ENCODE assay signal across 9 cellular contexts in the genomic region with DNA sequence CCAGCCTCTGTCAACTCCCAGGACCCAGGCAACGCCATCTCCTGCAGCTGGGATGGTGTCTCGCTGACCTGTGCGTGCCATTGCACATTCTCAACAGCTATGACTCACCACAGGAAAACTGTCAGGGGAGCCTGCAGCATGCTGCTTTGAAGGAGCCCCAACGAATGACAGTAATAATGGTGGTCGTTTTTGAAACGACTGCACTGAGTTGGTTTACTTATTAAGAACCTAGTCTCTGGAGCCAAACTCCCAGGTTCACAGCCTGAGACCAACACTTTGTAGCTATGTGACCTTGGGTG. TPM values are rescaled to one million over a fixed set of nuclear protein-coding genes. Genes with fewer than 3 reads are reported as not detected.
DNase-seq lines count a peak whose midpoint lies in the region; ATAC-seq, FAIRE-seq and TF ChIP-seq lines count a peak whose summit lies in the region.
"Had no signal": no experiment of that assay in that cellular context is flagged by ENCODE, and none has a peak within 500 bp of the region (broad histone marks: within the 10 kb centered on the region; RNA-seq: fewer than 3 reads in every experiment).

No MANE protein-coding gene starts in this region.

- H3K4me2 ChIP-seq in A549 (peak overlapping the region; percentile 72), mammary epithelial cell (ENCODE audit: insufficient read depth, low read depth, low read length) (peak overlapping the region; percentile 69)

- peak; percentile 79 to 86 for ATAC-seq in A549
- ATAC-seq in T-cell (replicated peaks in 1 of 4), result no peak
- ATAC-seq in GM18873 (IDR thresholded peaks at IDR 0.05; ENCODE audit: low FRiP score, unreplicated experiment), result no peak
- ATAC-seq in activated naive CD4-positive, alpha-beta T cell treated with anti-CD3 and anti-CD28 coated beads, Interleukin-2, amount 50 U/mL, for 72 hours, result no peak

- H3K27ac Mint-ChIP-seq in T-cell, result no peak overlapping the region
- H3K27ac Mint-ChIP-seq in activated naive CD4-positive, alpha-beta T cell treated with anti-CD3 and anti-CD28 coated beads, Interleukin-2, amount 50 U/mL, for 72 hours, result peak overlapping the region in 1 of 2 donors; percentile 2

- in situ Hi-C loops in mammary epithelial cell (cut with MboI; ENCODE audit: low sequenced_read_pairs in 2 of 2), result loop anchor here (5.0 to 10.0 kb wide), 2 partner anchors 48 to 61 kb away; partner anchors contain the start of gene HNRNPR (in 1 of the 2)

- no peaks in the 10 kb centered on the region for H3K9me3 Mint-ChIP-seq in T-cell
- no peaks in the 10 kb centered on the region for H3K9me3 Mint-ChIP-seq in activated naive CD4-positive, alpha-beta T cell treated with anti-CD3 and anti-CD28 coated beads, Interleukin-2, amount 50 U/mL, for 72 hours

- TF ChIP-seq CTCF in A549 (IDR thresholded peaks at IDR 0.05) (no peak), mammary epithelial cell (conservative IDR thresholded peaks at IDR 0.05 in 1 of 2, IDR thresholded peaks at IDR 0.05 in 1 of 2; ENCODE audit: extremely low read depth in 1 of 2, insufficient read depth in 1 of 2, low read depth in 1 of 2, low read length in 2 of 2) (no peak)

- peaks cover 21% of the 10 kb centered on the region for H3K4me1 ChIP-seq in A549
- peaks cover 20% of the 10 kb centered on the region for H3K4me1 ChIP-seq in mammary epithelial cell (ENCODE audit: insufficient read depth, low read length)

- WGBS in A549 (ENCODE audit: missing lambda C conversion rate), result 0% methylated on average over 6 of the region's 6 CpGs
- WGBS in mammary epithelial cell (ENCODE audit: low coverage, missing lambda C conversion rate), result 0% methylated on average over 5 of the region's 6 CpGs

- H3K9me3 ChIP-seq in A549 (no peaks in the 10 kb centered on the region), MG63 (no peaks in the 10 kb centered on the region), mammary epithelial cell (replicated peaks; ENCODE audit: insufficient read depth, low read length) (no peaks in the 10 kb centered on the region)
- H3K9me3 ChIP-seq: BE2C had no signal

- peak overlapping the region; percentile 68 to 83 for H3K27ac ChIP-seq in A549
- peak overlapping the region; percentile 85 for H3K27ac ChIP-seq in mammary epithelial cell (ENCODE audit: insufficient read depth, low read depth, low read length)

- no peaks in the 10 kb centered on the region for H3K27me3 ChIP-seq in MG63
- no peaks in the 10 kb centered on the region for H3K27me3 ChIP-seq in mammary epithelial cell (ENCODE audit: insufficient read depth, low read length)
- H3K27me3 ChIP-seq: BE2C had no signal

- TF ChIP-seq EP300 in A549 (IDR thresholded peaks at IDR 0.05), result no peak

- H3K4me1 Mint-ChIP-seq in T-cell, result peaks cover 10 to 12% (median 11%) of the 10 kb centered on the region in 3 donors

- no peaks in the 10 kb centered on the region for H3K79me2 ChIP-seq in mammary epithelial cell (ENCODE audit: insufficient read depth, low read length)

- no peaks in the 10 kb centered on the region for H3K27me3 Mint-ChIP-seq in T-cell

- POLR2A ChIA-PET in A549 (lab: Yijun Ruan, JAX), result interaction anchor here (1.2 to 4.0 kb wide), 4 partner anchors 26 to 60 kb away, joined by 4 to 33 read pairs (median 6); partner anchors contain the start of gene HNRNPR
- POLR2A ChIA-PET in T-cell (lab: Charles Lee), result interaction anchor here (0.6 to 0.7 kb wide), 2 partner anchors 210 to 298 kb away, joined by 3 to 6 read pairs; no protein-coding TSS in a partner anchor

- H3K36me3 Mint-ChIP-seq in T-cell, result peaks cover 11% of the 10 kb centered on the region
- no peaks in the 10 kb centered on the region for H3K36me3 Mint-ChIP-seq in activated naive CD4-positive, alpha-beta T cell treated with anti-CD3 and anti-CD28 coated beads, Interleukin-2, amount 50 U/mL, for 72 hours

- TF ChIP-seq RAD21 in A549 (conservative IDR thresholded peaks at IDR 0.05 in 1 of 2, IDR thresholded peaks at IDR 0.05 in 1 of 2), result no peak

- intact Hi-C loops in mammary epithelial cell (cut with micrococcal nuclease), result loop anchor here (1.0 to 5.0 kb wide), 4 partner anchors 19 to 306 kb away; partner anchors contain the start of gene ASAP3

- TF ChIP-seq POLR2A in A549 (IDR thresholded peaks at IDR 0.05; ENCODE audit: low read length), result no peak

- no peak overlapping the region for H3K4me3 Mint-ChIP-seq in T-cell

- BruUV-seq in mammary epithelial cell (replicated peaks; lab: Mats Ljungman, UMichigan), result no TSS peak

- dilution Hi-C loops in mammary epithelial cell (cut with HindIII; ENCODE audit: low sequenced_read_pairs), result no loop called here

- H3K4me3 ChIP-seq in A549 (no peak overlapping the region; the same call in 2 of the 3 replicates), MG63 (no peak overlapping the region), mammary epithelial cell (replicated peaks in 1 of 3; ENCODE audit: insufficient read depth in 1 of 3, low read depth in 2 of 3, low read length in 3 of 3) (peak overlapping the region in 2 of 3 experiments; percentile 6 to 10)

- FAIRE-seq in A549 (lab: Jason Lieb, UNC), result no peak

- no peaks in the 10 kb centered on the region for H3K36me3 ChIP-seq in MG63
- H3K36me3 ChIP-seq in mammary epithelial cell (ENCODE audit: insufficient read depth, low read length), result no peaks in the 10 kb centered on the region
- H3K36me3 ChIP-seq: BE2C had no signal

- no peaks in the 10 kb centered on the region for H4K20me1 ChIP-seq in mammary epithelial cell (ENCODE audit: insufficient read depth, low read length)

- DNase-seq in A549 (ENCODE audit: low read depth in 1 of 2, low spot score in 1 of 2) (peak; percentile 53 to 76), MG63 (peak; percentile 28), mammary epithelial cell (peak; percentile 72), lung microvascular endothelial cell (ENCODE audit: low read depth in 2 of 2) (peak; percentile 74 to 91), T-cell (no peak), OCI-M2 (lab: John Stamatoyannopoulos, UW; ENCODE audit: unreplicated experiment) (no peak)
- DNase-seq in activated naive CD4-positive, alpha-beta T cell treated with anti-CD3 and anti-CD28 coated beads, Interleukin-2, amount 50 U/mL, for 72 hours (ENCODE audit: low spot score in 2 of 2), result no peak
- DNase-seq: BE2C had no signal

- CTCF ChIA-PET in A549 (lab: Yijun Ruan, JAX) (interaction anchor here (0.9 to 3.3 kb wide), 17 partner anchors 9 to 187 kb away, joined by 3 to 28 read pairs (median 10); partner anchors contain the start of genes HTR1D and ZNF436), mammary epithelial cell (lab: Charles Lee; ENCODE audit: low non-redundant PET) (interaction anchor here (0.6 to 1.1 kb wide), 2 partner anchors 59 to 136 kb away, joined by 6 to 17 read pairs; partner anchors contain the start of gene HNRNPR), T-cell (lab: Charles Lee) (interaction anchor here in 1 of 2 donors (1.2 kb wide), 2 partner anchors 14 to 35 kb away, joined by 3 to 4 read pairs; no protein-coding TSS in a partner anchor)

- no peak overlapping the region for H3K9ac ChIP-seq in mammary epithelial cell (ENCODE audit: insufficient read depth, low read length)

- peak overlapping the region; percentile 53 for H2AFZ ChIP-seq in mammary epithelial cell (ENCODE audit: low read depth, low read length)

TF ChIP-seq in A549, 52 proteins besides CTCF, POLR2A, EP300 and RAD21 (continues in another document):
- TF ChIP-seq FOSL2 (IDR thresholded peaks at IDR 0.05) (no peak), FOSL2 (CRISPR knock-in tag; IDR thresholded peaks at IDR 0.05) (peak; percentile 88)

RNA-seq across cellular contexts. Expression of gene TCEA3, which starts 21.6 kb away (rescaled TPM):
- polyA plus RNA-seq in A549 (2011; rRNA removed) (0.58 and 0.63 TPM in 2 replicates), A549 (2017; fragmentation: RNase III; extraction: RNeasy Plus Mini Kit Qiagen cat#74134 plus additional on column Dnase treatment) (0.53 to 0.79 TPM (median 0.58 TPM) in 3 replicates), mammary epithelial cell (0.56 TPM)
- polyA plus RNA-seq in A549 (2012; cell fraction: cytosol; rRNA removed), result 0.34 and 0.48 TPM in 2 replicates
- polyA plus RNA-seq in A549 (2012; cell fraction: nucleus; rRNA removed), result 1.0 and 1.2 TPM in 2 replicates
- 0.49 and 0.50 TPM in 2 replicates for polyA minus RNA-seq in A549 (2011; rRNA and poly(A)+ RNA removed)
- total RNA-seq in MG63 (2014; rRNA removed; shearing (Covaris generic); ENCODE audit: low replicate concordance), result not detected in 2 replicates
- total RNA-seq in mammary epithelial cell (1 to 10 TPM in 1 of 2 donors, under 1 TPM in 1; 0.24 to 1.5 TPM), lung microvascular endothelial cell (0.20 and 0.22 TPM in 2 replicates), T-cell (10 to 100 TPM; 16.1 to 39.9 (median 32.4) TPM)
- not detected for polyA minus RNA-seq in mammary epithelial cell
- total RNA-seq in activated naive CD4-positive, alpha-beta T cell treated with anti-CD3 and anti-CD28 coated beads, Interleukin-2, amount 50 U/mL, for 72 hours, result 10 to 100 TPM; 10.5 to 19.2 TPM

RNA-seq across cellular contexts. Expression of gene ZNF436, which starts 33.4 kb away (rescaled TPM):
- 7.5 and 8.3 TPM in 2 replicates for polyA plus RNA-seq in A549 (2011; rRNA removed)
- 1.2 and 1.4 TPM in 2 replicates for polyA plus RNA-seq in A549 (2012; cell fraction: cytosol; rRNA removed)
- 1.1 and 1.2 TPM in 2 replicates for polyA plus RNA-seq in A549 (2012; cell fraction: nucleus; rRNA removed)
- 4.7 to 5.1 TPM (median 4.8 TPM) in 3 replicates for polyA plus RNA-seq in A549 (2017; fragmentation: RNase III; extraction: RNeasy Plus Mini Kit Qiagen cat#74134 plus additional on column Dnase treatment)
- 8.0 and 8.5 TPM in 2 replicates for polyA minus RNA-seq in A549 (2011; rRNA and poly(A)+ RNA removed)
- 9.0 TPM in 2 replicates for total RNA-seq in MG63 (2014; rRNA removed; shearing (Covaris generic); ENCODE audit: low replicate concordance)
- total RNA-seq in mammary epithelial cell, result 10 to 100 TPM; 12.4 to 24.8 TPM
- polyA plus RNA-seq in mammary epithelial cell, result 6.3 TPM
- polyA minus RNA-seq in mammary epithelial cell, result 19.7 TPM
- 14.1 and 17.7 TPM in 2 replicates for total RNA-seq in lung microvascular endothelial cell
- total RNA-seq in T-cell, result 1 to 10 TPM; 4.6 to 9.8 (median 9.3) TPM
- total RNA-seq in activated naive CD4-positive, alpha-beta T cell treated with anti-CD3 and anti-CD28 coated beads, Interleukin-2, amount 50 U/mL, for 72 hours, result 1 to 10 TPM; 7.6 to 8.2 TPM

RNA-seq across cellular contexts. Expression of gene HNRNPR, which starts 58.9 kb away (rescaled TPM):
- polyA plus RNA-seq in A549 (2011; rRNA removed) (241 and 281 TPM in 2 replicates), A549 (2017; fragmentation: RNase III; extraction: RNeasy Plus Mini Kit Qiagen cat#74134 plus additional on column Dnase treatment) (223 to 239 TPM (median 237 TPM) in 3 replicates), mammary epithelial cell (98.1 TPM)
- polyA plus RNA-seq in A549 (2012; cell fraction: cytosol; rRNA removed), result 130 and 149 TPM in 2 replicates
- 59.0 and 100 TPM in 2 replicates for polyA plus RNA-seq in A549 (2012; cell fraction: nucleus; rRNA removed)
- 101 and 117 TPM in 2 replicates for polyA minus RNA-seq in A549 (2011; rRNA and poly(A)+ RNA removed)
- total RNA-seq in MG63 (2014; rRNA removed; shearing (Covaris generic); ENCODE audit: low replicate concordance), result 149 and 159 TPM in 2 replicates
- total RNA-seq in mammary epithelial cell (100 to 1,000 TPM in 1 of 2 donors, 10 to 100 TPM in 1; 35.2 to 133 TPM), lung microvascular endothelial cell (53.6 and 55.1 TPM in 2 replicates), T-cell (100 to 1,000 TPM in 4 of 5 donors, 10 to 100 TPM in 1; 98.2 to 122 (median 109) TPM)
- 122 TPM for polyA minus RNA-seq in mammary epithelial cell
- 100 to 1,000 TPM; 175 to 177 TPM for total RNA-seq in activated naive CD4-positive, alpha-beta T cell treated with anti-CD3 and anti-CD28 coated beads, Interleukin-2, amount 50 U/mL, for 72 hours

Comparison
In these comparisons a context has a peak if more than half of its experiments do, and no peak if none do; other contexts are left out.
1. ATAC-seq: peak in A549 (2 of 2); none in T-cell (0 of 4), GM18873 (single experiment) and activated naive CD4-positive, alpha-beta T cell treated with anti-CD3 and anti-CD28 coated beads, Interleukin-2, amount 50 U/mL, for 72 hours (0 of 2).
2. DNase-seq: peak in A549 (2 of 2), MG63 (single experiment), mammary epithelial cell (single experiment) and lung microvascular endothelial cell (2 of 2); none in T-cell (0 of 34), OCI-M2 (single experiment) and activated naive CD4-positive, alpha-beta T cell treated with anti-CD3 and anti-CD28 coated beads, Interleukin-2, amount 50 U/mL, for 72 hours (0 of 2).
3. H3K4me3 ChIP-seq: peak in mammary epithelial cell (2 of 3); none in A549 (single experiment) and MG63 (single experiment).